Comparison of ENCODE assay signal across 1 cellular context in genomic region chr20:24746351-24746685, GRCh38.
TF ChIP-seq lines count a peak whose summit lies in the region.

No MANE protein-coding gene starts in this region.

TF ChIP-seq in GM23338, 12 proteins besides CTCF, POLR2A, EP300 and RAD21 (continued from another document):
- TF ChIP-seq REST (IDR thresholded peaks at IDR 0.05; ENCODE audit: unreplicated experiment) (no peak), ETS1 (IDR thresholded peaks at IDR 0.05) (no peak)
